20 cellular contexts compared by ENCODE assay signal in the genomic region with DNA sequence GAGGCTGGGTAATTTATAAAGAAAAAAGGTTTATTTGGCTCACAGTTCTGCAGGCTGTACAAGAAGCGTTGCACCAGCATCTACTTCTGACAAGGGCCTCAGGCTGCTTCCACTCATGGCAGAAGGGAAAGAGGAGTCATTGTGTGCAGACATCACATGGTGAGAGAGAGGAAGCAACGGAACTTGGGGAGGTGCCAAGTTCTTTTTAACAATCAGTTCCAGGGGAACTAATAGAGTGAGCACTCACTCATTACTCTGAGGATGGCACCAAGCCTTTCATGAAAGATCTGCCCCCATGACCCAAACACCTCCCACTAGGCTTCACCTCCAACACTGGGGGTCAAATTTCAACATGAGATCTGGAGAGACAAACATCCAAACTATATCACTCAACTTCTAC.
DNase-seq lines count a peak whose midpoint lies in the region; ATAC-seq, FAIRE-seq and TF ChIP-seq lines count a peak whose summit lies in the region.
"Had no signal": no experiment of that assay in that cellular context is flagged by ENCODE, and none has a peak within 500 bp of the region (broad histone marks: within the 10 kb centered on the region; RNA-seq: fewer than 3 reads in every experiment).

No MANE protein-coding gene starts in this region.

- POLR2A ChIA-PET in endothelial cell of umbilical vein (lab: Charles Lee) = no interaction called here

- H4K20me1 ChIP-seq in endothelial cell of umbilical vein (replicated peaks; ENCODE audit: control insufficient read depth, extremely low read depth, insufficient read depth, low read length) = no peaks in the 10 kb centered on the region

- no TSS peak for BruUV-seq in endothelial cell of umbilical vein (replicated peaks; lab: Mats Ljungman, UMichigan)

- no peak overlapping the region for H3K4me3 ChIP-seq in endothelial cell of umbilical vein (replicated peaks in 1 of 3; ENCODE audit: insufficient read depth in 1 of 3, low read depth in 1 of 3, low read length in 3 of 3)
- H3K4me3 ChIP-seq: A549 had no signal

- FAIRE-seq in endothelial cell of umbilical vein (lab: Jason Lieb, UNC) = peak; percentile 65
- FAIRE-seq: A549, D721Med, GM12892, GM19239 had no signal

- no peaks in the 10 kb centered on the region for H3K27me3 ChIP-seq in endothelial cell of umbilical vein (ENCODE audit: control insufficient read depth in 2 of 2, insufficient read depth in 2 of 2, low read length in 2 of 2)
- H3K27me3 ChIP-seq: BE2C had no signal

- dilution Hi-C loops in endothelial cell of umbilical vein (cut with MboI; ENCODE audit: extremely low pct_ligation_motif_present, low sequenced_read_pairs) = no loop called here

- DNase-seq in HT1080 (ENCODE audit: low read depth) = peak; percentile 11
- peak; percentile 4 for DNase-seq in OCI-M1 (lab: John Stamatoyannopoulos, UW)
- DNase-seq in endothelial cell of umbilical vein (ENCODE audit: low read depth, low spot score) = no peak
- no peak for DNase-seq in CD1c-positive myeloid dendritic cell (ENCODE audit: extremely low spot score)
- DNase-seq in omental fat pad (ENCODE audit: low spot score) = no peak
- DNase-seq: BE2C; CD8-positive, alpha-beta T cell; COR-L47; DMS153; DMS79 treated with DMSO at 0.1 percent for 48 hours; GDM1; IMR-90 had no signal

- H3K9ac ChIP-seq in endothelial cell of umbilical vein (replicated peaks; ENCODE audit: extremely low read depth, insufficient read depth, low read length) = no peak overlapping the region

- no peak for ATAC-seq in activated CD4-positive, CD25-positive, alpha-beta regulatory T cell treated with anti-CD3 and anti-CD28 coated beads, Interleukin-2, amount 50 U/mL, for 24 hours
- ATAC-seq in omental fat pad (ENCODE audit: low FRiP score) = no peak
- ATAC-seq: A549; CD8-positive, alpha-beta T cell; HCT116 had no signal

- no peak for TF ChIP-seq POLR2A in endothelial cell of umbilical vein (IDR thresholded peaks at IDR 0.05; ENCODE audit: low read depth, low read length)

- no peaks in the 10 kb centered on the region for H3K36me3 ChIP-seq in endothelial cell of umbilical vein (ENCODE audit: control insufficient read depth in 2 of 2, extremely low read depth in 1 of 2, insufficient read depth in 2 of 2, low read length in 2 of 2)
- H3K36me3 ChIP-seq: BE2C had no signal

- TF ChIP-seq CTCF in endothelial cell of umbilical vein (IDR thresholded peaks at IDR 0.05; ENCODE audit: extremely low read depth in 1 of 2, insufficient read depth in 1 of 2, low read depth in 1 of 2, low read length in 2 of 2) (no peak), omental fat pad (IDR thresholded peaks at IDR 0.05) (no peak)

- no peaks in the 10 kb centered on the region for H3K9me3 ChIP-seq in endothelial cell of umbilical vein (replicated peaks; ENCODE audit: control insufficient read depth, insufficient read depth, low read length)
- H3K9me3 ChIP-seq: BE2C had no signal

- no peak overlapping the region for H2AFZ ChIP-seq in endothelial cell of umbilical vein (ENCODE audit: low read depth, low read length)

- peaks cover 61% of the 10 kb centered on the region for H3K79me2 ChIP-seq in endothelial cell of umbilical vein (ENCODE audit: control insufficient read depth, insufficient read depth, low read length)

- CTCF ChIA-PET in endothelial cell of umbilical vein (lab: Charles Lee) = no interaction called here

- intact Hi-C loops in endothelial cell of umbilical vein (cut with micrococcal nuclease) = no loop called here

- no peak overlapping the region for H3K27ac ChIP-seq in endothelial cell of umbilical vein (ENCODE audit: insufficient read depth, low read depth, low read length)
- H3K27ac ChIP-seq: A549, C4-2B, HL-60 had no signal

- H3K9me1 ChIP-seq in endothelial cell of umbilical vein (replicated peaks; ENCODE audit: control insufficient read depth, extremely low read depth, insufficient read depth, low read length) = no peaks in the 10 kb centered on the region

- peaks cover 11% of the 10 kb centered on the region for H3K4me1 ChIP-seq in endothelial cell of umbilical vein (ENCODE audit: control insufficient read depth, extremely low read depth, insufficient read depth, low read length)
- H3K4me1 ChIP-seq: A549, BE2C had no signal

- H3K4me2 ChIP-seq in endothelial cell of umbilical vein (ENCODE audit: insufficient read depth, low read length) = no peak overlapping the region
- H3K4me2 ChIP-seq: A549 had no signal

TF ChIP-seq in endothelial cell of umbilical vein, 7 proteins besides CTCF, POLR2A, EP300 and RAD21:
- TF ChIP-seq MYC (IDR thresholded peaks at IDR 0.05; ENCODE audit: low read depth, low read length) = no peak
- no peak for TF ChIP-seq FOS (IDR thresholded peaks at IDR 0.05; ENCODE audit: borderline replicate concordance, insufficient read depth, low read length)
- TF ChIP-seq EZH2 (IDR thresholded peaks at IDR 0.05; ENCODE audit: borderline replicate concordance, low read depth, low read length, severe bottlenecking) = no peak
- TF ChIP-seq POLR2AphosphoS5 (IDR thresholded peaks at IDR 0.05; ENCODE audit: insufficient read depth, low read depth, low read length) = no peak
- no peak for TF ChIP-seq GATA2 (IDR thresholded peaks at IDR 0.05; ENCODE audit: insufficient read depth, insufficient read length, low read depth, low read length)
- TF ChIP-seq MAX (IDR thresholded peaks at IDR 0.05; ENCODE audit: insufficient read depth, insufficient read length) = no peak
- TF ChIP-seq JUN (IDR thresholded peaks at IDR 0.05; ENCODE audit: borderline replicate concordance, insufficient read depth, insufficient read length, low read depth) = no peak

Comparison
In these comparisons a context has a peak if more than half of its experiments do, and no peak if none do; other contexts are left out.
1. DNase-seq: peak in HT1080 (single experiment) and OCI-M1 (single experiment); none in endothelial cell of umbilical vein (single experiment), CD1c-positive myeloid dendritic cell (single experiment) and omental fat pad (single experiment).